1 cellular context compared by ENCODE assay signal in the genomic region with DNA sequence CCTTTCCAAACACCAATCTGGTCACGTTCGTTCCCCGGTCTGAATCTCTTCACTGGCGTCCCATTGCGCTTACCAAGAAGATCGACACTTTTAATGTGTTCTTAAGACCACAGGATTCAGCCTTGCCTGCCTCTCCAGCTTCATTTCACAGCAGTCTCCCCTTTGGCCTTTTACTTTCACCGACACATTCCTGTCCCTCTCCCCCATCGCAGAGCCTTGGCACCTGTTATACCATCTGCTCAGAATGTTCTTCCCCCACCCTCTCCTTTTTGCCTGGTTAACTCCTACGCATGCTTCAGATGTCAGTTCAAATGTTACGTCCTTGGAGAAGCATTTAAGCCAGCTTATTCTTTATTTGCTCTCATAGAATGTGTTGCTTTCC.
TF ChIP-seq lines count a peak whose summit lies in the region.

No MANE protein-coding gene starts in this region.

TF ChIP-seq in GM23338, 12 proteins besides CTCF, POLR2A, EP300 and RAD21 (continued from another document):
- TF ChIP-seq, protein P1, sequence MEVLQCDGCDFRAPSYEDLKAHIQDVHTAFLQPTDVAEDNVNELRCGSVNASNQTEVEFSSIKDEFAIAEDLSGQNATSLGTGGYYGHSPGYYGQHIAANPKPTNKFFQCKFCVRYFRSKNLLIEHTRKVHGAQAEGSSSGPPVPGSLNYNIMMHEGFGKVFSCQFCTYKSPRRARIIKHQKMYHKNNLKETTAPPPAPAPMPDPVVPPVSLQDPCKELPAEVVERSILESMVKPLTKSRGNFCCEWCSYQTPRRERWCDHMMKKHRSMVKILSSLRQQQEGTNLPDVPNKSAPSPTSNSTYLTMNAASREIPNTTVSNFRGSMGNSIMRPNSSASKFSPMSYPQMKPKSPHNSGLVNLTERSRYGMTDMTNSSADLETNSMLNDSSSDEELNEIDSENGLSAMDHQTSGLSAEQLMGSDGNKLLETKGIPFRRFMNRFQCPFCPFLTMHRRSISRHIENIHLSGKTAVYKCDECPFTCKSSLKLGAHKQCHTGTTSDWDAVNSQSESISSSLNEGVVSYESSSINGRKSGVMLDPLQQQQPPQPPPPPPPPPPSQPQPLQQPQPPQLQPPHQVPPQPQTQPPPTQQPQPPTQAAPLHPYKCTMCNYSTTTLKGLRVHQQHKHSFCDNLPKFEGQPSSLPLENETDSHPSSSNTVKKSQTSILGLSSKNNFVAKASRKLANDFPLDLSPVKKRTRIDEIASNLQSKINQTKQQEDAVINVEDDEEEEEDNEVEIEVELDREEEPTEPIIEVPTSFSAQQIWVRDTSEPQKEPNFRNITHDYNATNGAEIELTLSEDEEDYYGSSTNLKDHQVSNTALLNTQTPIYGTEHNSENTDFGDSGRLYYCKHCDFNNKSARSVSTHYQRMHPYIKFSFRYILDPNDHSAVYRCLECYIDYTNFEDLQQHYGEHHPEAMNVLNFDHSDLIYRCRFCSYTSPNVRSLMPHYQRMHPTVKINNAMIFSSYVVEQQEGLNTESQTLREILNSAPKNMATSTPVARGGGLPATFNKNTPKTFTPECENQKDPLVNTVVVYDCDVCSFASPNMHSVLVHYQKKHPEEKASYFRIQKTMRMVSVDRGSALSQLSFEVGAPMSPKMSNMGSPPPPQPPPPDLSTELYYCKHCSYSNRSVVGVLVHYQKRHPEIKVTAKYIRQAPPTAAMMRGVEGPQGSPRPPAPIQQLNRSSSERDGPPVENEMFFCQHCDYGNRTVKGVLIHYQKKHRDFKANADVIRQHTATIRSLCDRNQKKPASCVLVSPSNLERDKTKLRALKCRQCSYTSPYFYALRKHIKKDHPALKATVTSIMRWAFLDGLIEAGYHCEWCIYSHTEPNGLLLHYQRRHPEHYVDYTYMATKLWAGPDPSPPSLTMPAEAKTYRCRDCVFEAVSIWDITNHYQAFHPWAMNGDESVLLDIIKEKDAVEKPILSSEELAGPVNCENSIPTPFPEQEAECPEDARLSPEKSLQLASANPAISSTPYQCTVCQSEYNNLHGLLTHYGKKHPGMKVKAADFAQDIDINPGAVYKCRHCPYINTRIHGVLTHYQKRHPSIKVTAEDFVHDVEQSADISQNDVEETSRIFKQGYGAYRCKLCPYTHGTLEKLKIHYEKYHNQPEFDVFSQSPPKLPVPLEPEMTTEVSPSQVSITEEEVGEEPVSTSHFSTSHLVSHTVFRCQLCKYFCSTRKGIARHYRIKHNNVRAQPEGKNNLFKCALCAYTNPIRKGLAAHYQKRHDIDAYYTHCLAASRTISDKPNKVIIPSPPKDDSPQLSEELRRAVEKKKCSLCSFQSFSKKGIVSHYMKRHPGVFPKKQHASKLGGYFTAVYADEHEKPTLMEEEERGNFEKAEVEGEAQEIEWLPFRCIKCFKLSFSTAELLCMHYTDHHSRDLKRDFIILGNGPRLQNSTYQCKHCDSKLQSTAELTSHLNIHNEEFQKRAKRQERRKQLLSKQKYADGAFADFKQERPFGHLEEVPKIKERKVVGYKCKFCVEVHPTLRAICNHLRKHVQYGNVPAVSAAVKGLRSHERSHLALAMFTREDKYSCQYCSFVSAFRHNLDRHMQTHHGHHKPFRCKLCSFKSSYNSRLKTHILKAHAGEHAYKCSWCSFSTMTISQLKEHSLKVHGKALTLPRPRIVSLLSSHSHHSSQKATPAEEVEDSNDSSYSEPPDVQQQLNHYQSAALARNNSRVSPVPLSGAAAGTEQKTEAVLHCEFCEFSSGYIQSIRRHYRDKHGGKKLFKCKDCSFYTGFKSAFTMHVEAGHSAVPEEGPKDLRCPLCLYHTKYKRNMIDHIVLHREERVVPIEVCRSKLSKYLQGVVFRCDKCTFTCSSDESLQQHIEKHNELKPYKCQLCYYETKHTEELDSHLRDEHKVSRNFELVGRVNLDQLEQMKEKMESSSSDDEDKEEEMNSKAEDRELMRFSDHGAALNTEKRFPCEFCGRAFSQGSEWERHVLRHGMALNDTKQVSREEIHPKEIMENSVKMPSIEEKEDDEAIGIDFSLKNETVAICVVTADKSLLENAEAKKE (CRISPR knock-in tag; IDR thresholded peaks at IDR 0.05), result no peak
- TF ChIP-seq CREB1 (CRISPR knock-in tag; IDR thresholded peaks at IDR 0.05; ENCODE audit: low read depth) (no peak), ZNF114 (CRISPR knock-in tag; IDR thresholded peaks at IDR 0.05) (no peak), POLR2AphosphoS5 (IDR thresholded peaks at IDR 0.05; ENCODE audit: low read depth) (no peak), EZH2phosphoT487 (IDR thresholded peaks at IDR 0.05; ENCODE audit: unreplicated experiment) (no peak), JUNB (IDR thresholded peaks at IDR 0.05; ENCODE audit: unreplicated experiment) (no peak), NANOG (IDR thresholded peaks at IDR 0.05; ENCODE audit: borderline replicate concordance) (no peak), EZH2 (IDR thresholded peaks at IDR 0.05; ENCODE audit: low read depth, unreplicated experiment) (no peak), STAT1 (IDR thresholded peaks at IDR 0.05; ENCODE audit: unreplicated experiment) (no peak)
- TF ChIP-seq, protein P2, sequence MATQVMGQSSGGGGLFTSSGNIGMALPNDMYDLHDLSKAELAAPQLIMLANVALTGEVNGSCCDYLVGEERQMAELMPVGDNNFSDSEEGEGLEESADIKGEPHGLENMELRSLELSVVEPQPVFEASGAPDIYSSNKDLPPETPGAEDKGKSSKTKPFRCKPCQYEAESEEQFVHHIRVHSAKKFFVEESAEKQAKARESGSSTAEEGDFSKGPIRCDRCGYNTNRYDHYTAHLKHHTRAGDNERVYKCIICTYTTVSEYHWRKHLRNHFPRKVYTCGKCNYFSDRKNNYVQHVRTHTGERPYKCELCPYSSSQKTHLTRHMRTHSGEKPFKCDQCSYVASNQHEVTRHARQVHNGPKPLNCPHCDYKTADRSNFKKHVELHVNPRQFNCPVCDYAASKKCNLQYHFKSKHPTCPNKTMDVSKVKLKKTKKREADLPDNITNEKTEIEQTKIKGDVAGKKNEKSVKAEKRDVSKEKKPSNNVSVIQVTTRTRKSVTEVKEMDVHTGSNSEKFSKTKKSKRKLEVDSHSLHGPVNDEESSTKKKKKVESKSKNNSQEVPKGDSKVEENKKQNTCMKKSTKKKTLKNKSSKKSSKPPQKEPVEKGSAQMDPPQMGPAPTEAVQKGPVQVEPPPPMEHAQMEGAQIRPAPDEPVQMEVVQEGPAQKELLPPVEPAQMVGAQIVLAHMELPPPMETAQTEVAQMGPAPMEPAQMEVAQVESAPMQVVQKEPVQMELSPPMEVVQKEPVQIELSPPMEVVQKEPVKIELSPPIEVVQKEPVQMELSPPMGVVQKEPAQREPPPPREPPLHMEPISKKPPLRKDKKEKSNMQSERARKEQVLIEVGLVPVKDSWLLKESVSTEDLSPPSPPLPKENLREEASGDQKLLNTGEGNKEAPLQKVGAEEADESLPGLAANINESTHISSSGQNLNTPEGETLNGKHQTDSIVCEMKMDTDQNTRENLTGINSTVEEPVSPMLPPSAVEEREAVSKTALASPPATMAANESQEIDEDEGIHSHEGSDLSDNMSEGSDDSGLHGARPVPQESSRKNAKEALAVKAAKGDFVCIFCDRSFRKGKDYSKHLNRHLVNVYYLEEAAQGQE (IDR thresholded peaks at IDR 0.05; ENCODE audit: unreplicated experiment), result no peak
TF ChIP-seq in GM23338: peak in this region for 0.
